1 cellular context compared by ENCODE assay signal in the genomic region with DNA sequence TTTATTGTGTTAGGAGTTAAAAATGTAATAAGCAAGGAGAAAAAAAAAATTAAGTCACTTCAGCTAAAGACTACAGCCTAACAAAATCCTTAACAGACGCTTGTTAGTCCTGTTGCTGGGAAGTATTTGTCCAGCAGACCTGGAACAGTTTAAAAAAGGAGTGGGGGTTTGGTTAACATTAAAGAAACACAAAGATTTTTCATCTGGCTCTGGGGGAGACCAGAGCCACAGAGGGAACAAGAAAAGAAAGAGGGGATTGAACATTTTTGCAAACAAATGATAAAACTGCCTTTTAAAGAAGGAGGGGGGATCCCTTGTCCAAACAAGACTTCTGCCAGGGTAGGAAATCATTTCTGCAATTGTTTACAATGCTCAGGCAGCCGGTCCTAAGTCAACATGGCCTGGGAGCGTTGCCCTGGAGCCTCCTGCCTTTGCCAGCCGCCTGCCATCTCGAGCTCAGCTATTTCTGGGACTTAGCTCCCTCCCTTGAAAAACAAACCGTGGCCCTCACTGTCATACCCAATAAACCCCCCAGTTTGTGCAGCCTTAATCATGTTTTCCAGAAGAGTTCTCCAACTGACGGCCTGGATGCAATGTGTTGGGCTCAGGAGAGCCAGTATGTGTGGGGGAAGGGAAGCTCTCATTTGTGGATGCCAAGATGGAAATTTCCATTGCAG.
TF ChIP-seq lines count a peak whose summit lies in the region.

No MANE protein-coding gene starts in this region.

TF ChIP-seq in HepG2, 621 proteins besides CTCF, POLR2A, EP300 and RAD21 (continued from another document and continues in another):
- TF ChIP-seq KAT2B (IDR thresholded peaks at IDR 0.05; ENCODE audit: borderline replicate concordance, low read depth, low read length) (no peak), CHD4 (IDR thresholded peaks at IDR 0.05; ENCODE audit: borderline replicate concordance, low read length) (0 out of 2 replicates have a peak, but pooled peaks have one; percentile 75), ZNF101 (CRISPR knock-in tag; IDR thresholded peaks at IDR 0.05; ENCODE audit: borderline replicate concordance, low read depth) (no peak), FOXK1 (CRISPR knock-in tag; IDR thresholded peaks at IDR 0.05; ENCODE audit: borderline replicate concordance, low read depth) (peak; percentile 67; the same call in 1 of the 2 replicates), PLRG1 (conservative IDR thresholded peaks at IDR 0.05) (no peak), TOE1 (CRISPR knock-in tag; IDR thresholded peaks at IDR 0.05) (no peak), FOXP1 (IDR thresholded peaks at IDR 0.05) (peak; percentile 77), FOXP1 (CRISPR knock-in tag; IDR thresholded peaks at IDR 0.05) (peak; percentile 93), ZNF747 (CRISPR knock-in tag; IDR thresholded peaks at IDR 0.05; ENCODE audit: borderline replicate concordance) (no peak), RBM22 (optimal IDR thresholded peaks at IDR 0.05; ENCODE audit: low read length) (peak; percentile 36), GATAD2A (CRISPR knock-in tag; IDR thresholded peaks at IDR 0.05) (peak; percentile 92), ZNF354B (CRISPR knock-in tag; IDR thresholded peaks at IDR 0.05) (no peak), GFI1 (CRISPR knock-in tag; IDR thresholded peaks at IDR 0.05; ENCODE audit: borderline replicate concordance) (peak; percentile 80), ZFX (CRISPR knock-in tag; IDR thresholded peaks at IDR 0.05; ENCODE audit: low read depth) (peak; percentile 60), PRPF4 (IDR thresholded peaks at IDR 0.05; ENCODE audit: low read depth, low read length, poor library complexity, severe bottlenecking) (peak; percentile 66), ZNF510 (CRISPR knock-in tag; IDR thresholded peaks at IDR 0.05; ENCODE audit: low read depth) (no peak), FOXC1 (CRISPR knock-in tag; IDR thresholded peaks at IDR 0.05; ENCODE audit: borderline replicate concordance) (0 out of 2 replicates have a peak, but pooled peaks have one; percentile 19), RBFOX2 (IDR thresholded peaks at IDR 0.05; ENCODE audit: low read depth, low read length) (no peak), KDM3A (CRISPR knock-in tag; IDR thresholded peaks at IDR 0.05; ENCODE audit: low read depth) (0 out of 2 replicates have a peak, but pooled peaks have one; percentile 49), MEF2D (CRISPR knock-in tag; IDR thresholded peaks at IDR 0.05) (peak; percentile 87), NR2F1 (CRISPR knock-in tag; IDR thresholded peaks at IDR 0.05) (no peak), ZFP82 (CRISPR knock-in tag; IDR thresholded peaks at IDR 0.05; ENCODE audit: borderline replicate concordance) (no peak), IRF2 (CRISPR knock-in tag; IDR thresholded peaks at IDR 0.05) (peak; percentile 52; the same call in 1 of the 2 replicates), SOX6 (IDR thresholded peaks at IDR 0.05) (no peak), SOX6 (CRISPR knock-in tag; IDR thresholded peaks at IDR 0.05) (peak; percentile 98), FOXA3 (CRISPR knock-in tag; IDR thresholded peaks at IDR 0.05) (peak; percentile 100), CEBPB (IDR thresholded peaks at IDR 0.05; ENCODE audit: borderline replicate concordance, low read depth, low read length) (peak; percentile 34; the same call in 1 of the 2 replicates)
- TF ChIP-seq, protein P1, sequence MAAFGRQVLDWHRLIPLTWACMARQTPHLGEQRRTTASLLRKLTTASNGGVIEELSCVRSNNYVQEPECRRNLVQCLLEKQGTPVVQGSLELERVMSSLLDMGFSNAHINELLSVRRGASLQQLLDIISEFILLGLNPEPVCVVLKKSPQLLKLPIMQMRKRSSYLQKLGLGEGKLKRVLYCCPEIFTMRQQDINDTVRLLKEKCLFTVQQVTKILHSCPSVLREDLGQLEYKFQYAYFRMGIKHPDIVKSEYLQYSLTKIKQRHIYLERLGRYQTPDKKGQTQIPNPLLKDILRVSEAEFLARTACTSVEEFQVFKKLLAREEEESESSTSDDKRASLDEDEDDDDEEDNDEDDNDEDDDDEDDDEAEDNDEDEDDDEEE (CRISPR knock-in tag; IDR thresholded peaks at IDR 0.05) = no peak
- TF ChIP-seq, protein P2, sequence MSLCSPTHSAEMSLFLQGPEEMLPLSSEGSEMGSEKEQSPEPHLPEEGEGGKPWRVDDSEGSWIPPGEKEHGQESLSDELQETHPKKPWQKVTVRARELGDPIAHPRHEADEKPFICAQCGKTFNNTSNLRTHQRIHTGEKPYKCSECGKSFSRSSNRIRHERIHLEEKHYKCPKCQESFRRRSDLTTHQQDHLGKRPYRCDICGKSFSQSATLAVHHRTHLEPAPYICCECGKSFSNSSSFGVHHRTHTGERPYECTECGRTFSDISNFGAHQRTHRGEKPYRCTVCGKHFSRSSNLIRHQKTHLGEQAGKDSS (CRISPR knock-in tag; IDR thresholded peaks at IDR 0.05; ENCODE audit: borderline replicate concordance, low read depth) = no peak
- TF ChIP-seq, protein P3, sequence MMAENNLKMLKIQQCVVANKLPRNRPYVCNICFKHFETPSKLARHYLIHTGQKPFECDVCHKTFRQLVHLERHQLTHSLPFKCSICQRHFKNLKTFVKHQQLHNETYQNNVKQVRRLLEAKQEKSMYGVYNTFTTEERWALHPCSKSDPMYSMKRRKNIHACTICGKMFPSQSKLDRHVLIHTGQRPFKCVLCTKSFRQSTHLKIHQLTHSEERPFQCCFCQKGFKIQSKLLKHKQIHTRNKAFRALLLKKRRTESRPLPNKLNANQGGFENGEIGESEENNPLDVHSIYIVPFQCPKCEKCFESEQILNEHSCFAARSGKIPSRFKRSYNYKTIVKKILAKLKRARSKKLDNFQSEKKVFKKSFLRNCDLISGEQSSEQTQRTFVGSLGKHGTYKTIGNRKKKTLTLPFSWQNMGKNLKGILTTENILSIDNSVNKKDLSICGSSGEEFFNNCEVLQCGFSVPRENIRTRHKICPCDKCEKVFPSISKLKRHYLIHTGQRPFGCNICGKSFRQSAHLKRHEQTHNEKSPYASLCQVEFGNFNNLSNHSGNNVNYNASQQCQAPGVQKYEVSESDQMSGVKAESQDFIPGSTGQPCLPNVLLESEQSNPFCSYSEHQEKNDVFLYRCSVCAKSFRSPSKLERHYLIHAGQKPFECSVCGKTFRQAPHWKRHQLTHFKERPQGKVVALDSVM (CRISPR knock-in tag; IDR thresholded peaks at IDR 0.05) = 0 out of 2 replicates have a peak, but pooled peaks have one; percentile 36
- TF ChIP-seq, protein P4, sequence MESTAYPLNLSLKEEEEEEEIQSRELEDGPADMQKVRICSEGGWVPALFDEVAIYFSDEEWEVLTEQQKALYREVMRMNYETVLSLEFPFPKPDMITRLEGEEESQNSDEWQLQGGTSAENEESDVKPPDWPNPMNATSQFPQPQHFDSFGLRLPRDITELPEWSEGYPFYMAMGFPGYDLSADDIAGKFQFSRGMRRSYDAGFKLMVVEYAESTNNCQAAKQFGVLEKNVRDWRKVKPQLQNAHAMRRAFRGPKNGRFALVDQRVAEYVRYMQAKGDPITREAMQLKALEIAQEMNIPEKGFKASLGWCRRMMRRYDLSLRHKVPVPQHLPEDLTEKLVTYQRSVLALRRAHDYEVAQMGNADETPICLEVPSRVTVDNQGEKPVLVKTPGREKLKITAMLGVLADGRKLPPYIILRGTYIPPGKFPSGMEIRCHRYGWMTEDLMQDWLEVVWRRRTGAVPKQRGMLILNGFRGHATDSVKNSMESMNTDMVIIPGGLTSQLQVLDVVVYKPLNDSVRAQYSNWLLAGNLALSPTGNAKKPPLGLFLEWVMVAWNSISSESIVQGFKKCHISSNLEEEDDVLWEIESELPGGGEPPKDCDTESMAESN (CRISPR knock-in tag; conservative IDR thresholded peaks at IDR 0.05) = peak; percentile 8; the same call in 1 of the 2 replicates
- TF ChIP-seq, protein P5, sequence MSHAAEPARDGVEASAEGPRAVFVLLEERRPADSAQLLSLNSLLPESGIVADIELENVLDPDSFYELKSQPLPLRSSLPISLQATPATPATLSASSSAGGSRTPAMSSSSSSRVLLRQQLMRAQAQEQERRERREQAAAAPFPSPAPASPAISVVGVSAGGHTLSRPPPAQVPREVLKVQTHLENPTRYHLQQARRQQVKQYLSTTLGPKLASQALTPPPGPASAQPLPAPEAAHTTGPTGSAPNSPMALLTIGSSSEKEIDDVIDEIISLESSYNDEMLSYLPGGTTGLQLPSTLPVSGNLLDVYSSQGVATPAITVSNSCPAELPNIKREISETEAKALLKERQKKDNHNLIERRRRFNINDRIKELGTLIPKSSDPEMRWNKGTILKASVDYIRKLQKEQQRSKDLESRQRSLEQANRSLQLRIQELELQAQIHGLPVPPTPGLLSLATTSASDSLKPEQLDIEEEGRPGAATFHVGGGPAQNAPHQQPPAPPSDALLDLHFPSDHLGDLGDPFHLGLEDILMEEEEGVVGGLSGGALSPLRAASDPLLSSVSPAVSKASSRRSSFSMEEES (CRISPR knock-in tag; IDR thresholded peaks at IDR 0.05) = peak; percentile 24; the same call in 1 of the 2 replicates
- TF ChIP-seq, protein P6, sequence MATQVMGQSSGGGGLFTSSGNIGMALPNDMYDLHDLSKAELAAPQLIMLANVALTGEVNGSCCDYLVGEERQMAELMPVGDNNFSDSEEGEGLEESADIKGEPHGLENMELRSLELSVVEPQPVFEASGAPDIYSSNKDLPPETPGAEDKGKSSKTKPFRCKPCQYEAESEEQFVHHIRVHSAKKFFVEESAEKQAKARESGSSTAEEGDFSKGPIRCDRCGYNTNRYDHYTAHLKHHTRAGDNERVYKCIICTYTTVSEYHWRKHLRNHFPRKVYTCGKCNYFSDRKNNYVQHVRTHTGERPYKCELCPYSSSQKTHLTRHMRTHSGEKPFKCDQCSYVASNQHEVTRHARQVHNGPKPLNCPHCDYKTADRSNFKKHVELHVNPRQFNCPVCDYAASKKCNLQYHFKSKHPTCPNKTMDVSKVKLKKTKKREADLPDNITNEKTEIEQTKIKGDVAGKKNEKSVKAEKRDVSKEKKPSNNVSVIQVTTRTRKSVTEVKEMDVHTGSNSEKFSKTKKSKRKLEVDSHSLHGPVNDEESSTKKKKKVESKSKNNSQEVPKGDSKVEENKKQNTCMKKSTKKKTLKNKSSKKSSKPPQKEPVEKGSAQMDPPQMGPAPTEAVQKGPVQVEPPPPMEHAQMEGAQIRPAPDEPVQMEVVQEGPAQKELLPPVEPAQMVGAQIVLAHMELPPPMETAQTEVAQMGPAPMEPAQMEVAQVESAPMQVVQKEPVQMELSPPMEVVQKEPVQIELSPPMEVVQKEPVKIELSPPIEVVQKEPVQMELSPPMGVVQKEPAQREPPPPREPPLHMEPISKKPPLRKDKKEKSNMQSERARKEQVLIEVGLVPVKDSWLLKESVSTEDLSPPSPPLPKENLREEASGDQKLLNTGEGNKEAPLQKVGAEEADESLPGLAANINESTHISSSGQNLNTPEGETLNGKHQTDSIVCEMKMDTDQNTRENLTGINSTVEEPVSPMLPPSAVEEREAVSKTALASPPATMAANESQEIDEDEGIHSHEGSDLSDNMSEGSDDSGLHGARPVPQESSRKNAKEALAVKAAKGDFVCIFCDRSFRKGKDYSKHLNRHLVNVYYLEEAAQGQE (IDR thresholded peaks at IDR 0.05; ENCODE audit: borderline replicate concordance in 1 of 2, low read depth in 1 of 2, low read length in 2 of 2) = peak in 1 of 2 experiments; percentile 74; a peak in 2 of 4 replicates
- TF ChIP-seq, protein P7, sequence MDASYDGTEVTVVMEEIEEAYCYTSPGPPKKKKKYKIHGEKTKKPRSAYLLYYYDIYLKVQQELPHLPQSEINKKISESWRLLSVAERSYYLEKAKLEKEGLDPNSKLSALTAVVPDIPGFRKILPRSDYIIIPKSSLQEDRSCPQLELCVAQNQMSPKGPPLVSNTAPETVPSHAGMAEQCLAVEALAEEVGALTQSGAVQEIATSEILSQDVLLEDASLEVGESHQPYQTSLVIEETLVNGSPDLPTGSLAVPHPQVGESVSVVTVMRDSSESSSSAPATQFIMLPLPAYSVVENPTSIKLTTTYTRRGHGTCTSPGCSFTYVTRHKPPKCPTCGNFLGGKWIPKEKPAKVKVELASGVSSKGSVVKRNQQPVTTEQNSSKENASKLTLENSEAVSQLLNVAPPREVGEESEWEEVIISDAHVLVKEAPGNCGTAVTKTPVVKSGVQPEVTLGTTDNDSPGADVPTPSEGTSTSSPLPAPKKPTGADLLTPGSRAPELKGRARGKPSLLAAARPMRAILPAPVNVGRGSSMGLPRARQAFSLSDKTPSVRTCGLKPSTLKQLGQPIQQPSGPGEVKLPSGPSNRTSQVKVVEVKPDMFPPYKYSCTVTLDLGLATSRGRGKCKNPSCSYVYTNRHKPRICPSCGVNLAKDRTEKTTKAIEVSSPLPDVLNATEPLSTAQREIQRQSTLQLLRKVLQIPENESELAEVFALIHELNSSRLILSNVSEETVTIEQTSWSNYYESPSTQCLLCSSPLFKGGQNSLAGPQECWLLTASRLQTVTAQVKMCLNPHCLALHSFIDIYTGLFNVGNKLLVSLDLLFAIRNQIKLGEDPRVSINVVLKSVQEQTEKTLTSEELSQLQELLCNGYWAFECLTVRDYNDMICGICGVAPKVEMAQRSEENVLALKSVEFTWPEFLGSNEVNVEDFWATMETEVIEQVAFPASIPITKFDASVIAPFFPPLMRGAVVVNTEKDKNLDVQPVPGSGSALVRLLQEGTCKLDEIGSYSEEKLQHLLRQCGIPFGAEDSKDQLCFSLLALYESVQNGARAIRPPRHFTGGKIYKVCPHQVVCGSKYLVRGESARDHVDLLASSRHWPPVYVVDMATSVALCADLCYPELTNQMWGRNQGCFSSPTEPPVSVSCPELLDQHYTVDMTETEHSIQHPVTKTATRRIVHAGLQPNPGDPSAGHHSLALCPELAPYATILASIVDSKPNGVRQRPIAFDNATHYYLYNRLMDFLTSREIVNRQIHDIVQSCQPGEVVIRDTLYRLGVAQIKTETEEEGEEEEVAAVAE (CRISPR knock-in tag; IDR thresholded peaks at IDR 0.05; ENCODE audit: borderline replicate concordance) = 0 out of 2 replicates have a peak, but pooled peaks have one; percentile 61
- TF ChIP-seq, protein P8, sequence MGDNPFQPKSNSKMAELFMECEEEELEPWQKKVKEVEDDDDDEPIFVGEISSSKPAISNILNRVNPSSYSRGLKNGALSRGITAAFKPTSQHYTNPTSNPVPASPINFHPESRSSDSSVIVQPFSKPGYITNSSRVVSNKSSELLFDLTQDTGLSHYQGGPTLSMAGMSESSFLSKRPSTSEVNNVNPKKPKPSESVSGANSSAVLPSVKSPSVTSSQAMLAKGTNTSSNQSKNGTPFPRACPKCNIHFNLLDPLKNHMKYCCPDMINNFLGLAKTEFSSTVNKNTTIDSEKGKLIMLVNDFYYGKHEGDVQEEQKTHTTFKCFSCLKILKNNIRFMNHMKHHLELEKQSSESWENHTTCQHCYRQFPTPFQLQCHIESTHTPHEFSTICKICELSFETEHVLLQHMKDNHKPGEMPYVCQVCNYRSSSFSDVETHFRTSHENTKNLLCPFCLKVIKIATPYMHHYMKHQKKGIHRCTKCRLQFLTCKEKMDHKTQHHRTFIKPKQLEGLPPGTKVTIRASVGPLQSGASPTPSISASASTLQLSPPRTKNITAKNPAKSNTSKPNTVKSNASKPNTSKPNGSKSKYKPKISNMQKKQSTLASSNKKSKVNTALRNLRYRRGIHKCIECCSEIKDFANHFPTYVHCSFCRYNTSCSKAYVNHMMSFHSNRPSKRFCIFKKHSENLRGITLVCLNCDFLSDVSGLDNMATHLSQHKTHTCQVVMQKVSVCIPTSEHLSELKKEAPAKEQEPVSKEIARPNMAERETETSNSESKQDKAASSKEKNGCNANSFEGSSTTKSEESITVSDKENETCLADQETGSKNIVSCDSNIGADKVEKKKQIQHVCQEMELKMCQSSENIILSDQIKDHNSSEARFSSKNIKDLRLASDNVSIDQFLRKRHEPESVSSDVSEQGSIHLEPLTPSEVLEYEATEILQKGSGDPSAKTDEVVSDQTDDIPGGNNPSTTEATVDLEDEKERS (CRISPR knock-in tag; IDR thresholded peaks at IDR 0.05) = peak; percentile 16; the same call in 1 of the 2 replicates
